ENCODE assay signal across 10 cellular contexts in the genomic region with DNA sequence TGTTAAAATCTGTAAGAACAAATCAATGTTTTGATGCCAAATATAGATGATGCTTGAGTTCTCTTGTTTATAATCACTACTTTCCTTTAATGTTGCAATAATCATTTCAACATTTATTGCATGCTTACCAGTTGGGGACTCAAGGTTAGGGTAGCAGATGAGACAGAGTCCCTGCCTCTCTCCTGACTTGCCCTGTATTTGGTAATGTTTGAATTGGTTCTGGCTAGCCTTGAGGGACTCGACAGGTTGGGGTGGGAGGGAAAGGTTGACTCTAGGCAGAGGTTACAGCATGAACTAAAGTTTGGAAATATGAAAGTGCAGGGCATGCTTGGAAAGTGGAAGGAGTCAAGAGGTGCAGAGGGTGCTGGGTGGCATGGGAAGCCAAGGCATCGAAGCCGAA. TPM values are rescaled to one million over a fixed set of nuclear protein-coding genes. Genes with fewer than 3 reads are reported as not detected.
A peak's percentile ranks its signal among the peaks of the same experiment; 100 is the strongest.
DNase-seq lines count a peak whose midpoint lies in the region; ATAC-seq and TF ChIP-seq lines count a peak whose summit lies in the region.
"Had no signal": no experiment of that assay in that cellular context is flagged by ENCODE, and none has a peak within 500 bp of the region (broad histone marks: within the 10 kb centered on the region; RNA-seq: fewer than 3 reads in every experiment).

No MANE protein-coding gene starts in this region.

- H3K4me3 ChIP-seq in WI38 (ENCODE audit: low read depth, low read length): peak overlapping the region; percentile 87
- peak overlapping the region; percentile 16 to 77 for H3K4me3 ChIP-seq in foreskin fibroblast (ENCODE audit: low read depth in 1 of 2, low read length in 2 of 2)
- peak overlapping the region; percentile 96 for H3K4me3 ChIP-seq in skeletal muscle satellite cell (ENCODE audit: low read length)

- H3K9me3 ChIP-seq in skeletal muscle satellite cell (replicated peaks; ENCODE audit: low read length): no peaks in the 10 kb centered on the region

- intact Hi-C loops in activated CD4-positive, alpha-beta T cell treated with anti-CD3 and anti-CD28 coated beads, Interleukin-2, amount 10 ng/mL, durations not matched to agents 24 days and 14 days (cut with micrococcal nuclease): no loop called here

- H3K36me3 ChIP-seq in skeletal muscle satellite cell (ENCODE audit: insufficient read depth, low read length): no peaks in the 10 kb centered on the region

- H3K27me3 Mint-ChIP-seq in activated CD4-positive, alpha-beta T cell treated with anti-CD3 and anti-CD28 coated beads, Interleukin-2, amount 10 ng/mL, durations not matched to agents 24 days and 14 days: no peaks in the 10 kb centered on the region

- no peak for ATAC-seq in GM21515 (IDR thresholded peaks at IDR 0.05; ENCODE audit: unreplicated experiment)

- H3K9ac ChIP-seq in skeletal muscle satellite cell (ENCODE audit: low read depth, low read length): no peak overlapping the region

- peak overlapping the region; percentile 29 for H3K27ac Mint-ChIP-seq in activated CD4-positive, alpha-beta T cell treated with anti-CD3 and anti-CD28 coated beads, Interleukin-2, amount 10 ng/mL, durations not matched to agents 24 days and 14 days

- TF ChIP-seq CTCF in WI38 (IDR thresholded peaks at IDR 0.05; ENCODE audit: low read depth, low read length) (no peak), foreskin fibroblast (IDR thresholded peaks at IDR 0.05; ENCODE audit: low read depth, low read length) (no peak)

- DNase-seq in activated CD4-positive, alpha-beta T cell treated with anti-CD3 and anti-CD28 coated beads, Interleukin-2, amount 10 ng/mL, durations not matched to agents 24 days and 14 days: no peak
- no peak for DNase-seq in activated CD4-positive, alpha-beta T cell treated with anti-CD3 and anti-CD28 coated beads, Interleukin-2, amount 50 U/mL, for 1 hour
- DNase-seq in foreskin fibroblast (no peak), GF-D8 (lab: John Stamatoyannopoulos, UW) (no peak), midbrain (lab: John Stamatoyannopoulos, UW) (no peak)
- DNase-seq: AML-193, NCI-H526 treated with DMSO at 0.1 percent for 48 hours had no signal

- peaks cover 7% of the 10 kb centered on the region for H3K36me3 Mint-ChIP-seq in activated CD4-positive, alpha-beta T cell treated with anti-CD3 and anti-CD28 coated beads, Interleukin-2, amount 10 ng/mL, durations not matched to agents 24 days and 14 days (ENCODE audit: low read depth)

- H3K4me1 Mint-ChIP-seq in activated CD4-positive, alpha-beta T cell treated with anti-CD3 and anti-CD28 coated beads, Interleukin-2, amount 10 ng/mL, durations not matched to agents 24 days and 14 days: peaks cover 52% of the 10 kb centered on the region

- H3K4me1 ChIP-seq in skeletal muscle satellite cell (ENCODE audit: control insufficient read depth, insufficient read depth, low read length): peaks cover 25% of the 10 kb centered on the region

- H3K9me3 Mint-ChIP-seq in activated CD4-positive, alpha-beta T cell treated with anti-CD3 and anti-CD28 coated beads, Interleukin-2, amount 10 ng/mL, durations not matched to agents 24 days and 14 days: no peaks in the 10 kb centered on the region

- H3K27me3 ChIP-seq in skeletal muscle satellite cell (ENCODE audit: control insufficient read depth, insufficient read depth, low read length): no peaks in the 10 kb centered on the region

- peak overlapping the region; percentile 80 for H3K4me2 ChIP-seq in skeletal muscle satellite cell (ENCODE audit: low read length)

- peak overlapping the region; percentile 90 for H3K4me3 Mint-ChIP-seq in activated CD4-positive, alpha-beta T cell treated with anti-CD3 and anti-CD28 coated beads, Interleukin-2, amount 10 ng/mL, durations not matched to agents 24 days and 14 days

RNA-seq across cellular contexts. Expression of a gene that starts 2.0 kb away (rescaled TPM):
- total RNA-seq in activated CD4-positive, alpha-beta T cell treated with anti-CD3 and anti-CD28 coated beads, Interleukin-2, amount 10 ng/mL, durations not matched to agents 24 days and 14 days: 32.5 and 33.6 TPM in 2 replicates
- total RNA-seq in skeletal muscle satellite cell (2012; rRNA removed): 13.9 and 15.9 TPM in 2 replicates
